In the genomic region with DNA sequence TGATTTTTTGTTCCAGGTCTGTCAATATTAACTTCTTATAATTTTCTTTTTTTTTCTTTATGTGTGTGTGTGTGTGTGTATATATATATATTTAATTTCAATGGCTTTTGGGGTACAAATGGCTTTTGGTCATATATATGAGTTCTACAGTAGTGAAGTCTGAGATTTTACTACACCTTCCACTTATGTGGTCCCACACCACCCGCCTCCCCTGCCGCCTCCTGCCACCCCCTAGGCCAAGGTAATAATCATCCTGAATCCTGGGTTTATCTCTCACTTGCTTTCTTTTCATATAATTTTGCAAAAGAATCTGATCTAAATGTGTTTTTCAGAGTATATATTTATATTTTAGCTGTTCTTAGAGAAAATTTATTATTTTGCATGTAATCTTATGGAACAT, we compare ENCODE assay signal across 13 cellular contexts. TPM values are rescaled to one million over a fixed set of nuclear protein-coding genes. Genes with fewer than 3 reads are reported as not detected.
DNase-seq lines count a peak whose midpoint lies in the region; ATAC-seq, FAIRE-seq and TF ChIP-seq lines count a peak whose summit lies in the region.
"Had no signal": no experiment of that assay in that cellular context is flagged by ENCODE, and none has a peak within 500 bp of the region (broad histone marks: within the 10 kb centered on the region; RNA-seq: fewer than 3 reads in every experiment).

No MANE protein-coding gene starts in this region.

- peaks cover 99% of the 10 kb centered on the region for H4K20me1 ChIP-seq in HepG2 (ENCODE audit: insufficient read depth, low read length)

- in situ Hi-C loops in HepG2 (cut with HindIII; ENCODE audit: extremely low pct_ligation_motif_present, low pct_unique_long_range_greater_than_20kb) = no loop called here

- H3K36me3 ChIP-seq in liver (ENCODE audit: control insufficient read depth in 4 of 4, insufficient read depth in 3 of 4, low read depth in 1 of 4, low read length in 3 of 4) (peaks cover 2 to 26% (median 12%) of the 10 kb centered on the region in 4 donors), HepG2 (replicated peaks in 1 of 2; ENCODE audit: control insufficient read depth in 1 of 2, insufficient read depth in 2 of 2, low read length in 2 of 2) (peaks cover 8 to 41% of the 10 kb centered on the region in 2 experiments; a peak in 4 of 5 replicates), neuron (ENCODE audit: insufficient read depth, low read length) (peaks cover 63% of the 10 kb centered on the region)

- no peak for TF ChIP-seq EP300 in HepG2 (IDR thresholded peaks at IDR 0.05; ENCODE audit: low read depth in 2 of 2, low read length in 2 of 2)
- TF ChIP-seq EP300 in HepG2 (CRISPR knock-in tag; IDR thresholded peaks at IDR 0.05; ENCODE audit: borderline replicate concordance) = no peak

- no TSS peak for BruUV-seq in HepG2 (replicated peaks; lab: Mats Ljungman, UMichigan)

- H3K4me3 ChIP-seq in liver (ENCODE audit: low read depth in 1 of 3, low read length in 3 of 3) (no peak overlapping the region), HepG2 (replicated peaks in 1 of 3; ENCODE audit: insufficient read depth in 1 of 3, low read depth in 2 of 3, low read length in 3 of 3) (no peak overlapping the region), neuron (ENCODE audit: low read length) (peak overlapping the region; percentile 1)
- H3K4me3 ChIP-seq: cardiac muscle cell had no signal

- H3K9me3 ChIP-seq in liver (ENCODE audit: control insufficient read depth in 4 of 4, low read length in 3 of 4) (no peaks in the 10 kb centered on the region), HepG2 (ENCODE audit: low read length) (no peaks in the 10 kb centered on the region), neuron (ENCODE audit: low read length) (no peaks in the 10 kb centered on the region)

- H3K4me2 ChIP-seq in HepG2 (ENCODE audit: low read depth, low read length) = no peak overlapping the region

- H3K27me3 Mint-ChIP-seq in activated T-helper 2 cell treated with anti-CD3 and anti-CD28 coated beads, Interferon-gamma antibody, Interleukin-2, Interleukin-4, amounts not matched to agents 10 μg/mL and 5 μg/mL and 100 μg/mL, durations not matched to agents 14 hours and 24 hours and 36 hours (ENCODE audit: low read depth) = no peaks in the 10 kb centered on the region
- H3K27me3 Mint-ChIP-seq: B cell, naive B cell had no signal

- H2AFZ ChIP-seq in HepG2 (ENCODE audit: low read length) = no peak overlapping the region
- no peak overlapping the region for H2AFZ ChIP-seq in neuron (ENCODE audit: low read depth, low read length)

- ATAC-seq in HepG2 = no peak
- no peak for ATAC-seq in HG03460 (IDR thresholded peaks at IDR 0.05; ENCODE audit: unreplicated experiment)

- CTCF ChIA-PET in HepG2 (lab: Yijun Ruan, JAX; ENCODE audit: low intra/inter-chr PET ratio, low total read pairs) = interaction anchor here (1.9 kb wide), 1 partner anchor 17 kb away, joined by 20 read pairs; no protein-coding TSS in a partner anchor

- DNase-seq in HepG2 (ENCODE audit: low spot score) (no peak), dermis blood vessel endothelial cell (peak; percentile 3), COR-L47 (lab: John Stamatoyannopoulos, UW) (no peak), cortex of kidney (lab: John Stamatoyannopoulos, UW) (no peak)
- DNase-seq in activated T-helper 2 cell treated with anti-CD3 and anti-CD28 coated beads, Interferon-gamma antibody, Interleukin-2, Interleukin-4, amounts not matched to agents 10 μg/mL and 5 μg/mL and 100 μg/mL, durations not matched to agents 14 hours and 24 hours and 36 hours (ENCODE audit: low spot score) = no peak
- DNase-seq: naive B cell, NCI-H2171, T-helper 9 cell had no signal

- H3K27me3 ChIP-seq in liver (ENCODE audit: control insufficient read depth in 4 of 4, insufficient read depth in 4 of 4, low read length in 3 of 4) (no peaks in the 10 kb centered on the region), HepG2 (ENCODE audit: control insufficient read depth in 1 of 2, insufficient read depth in 2 of 2, low read length in 2 of 2) (no peaks in the 10 kb centered on the region), neuron (ENCODE audit: insufficient read depth, low read length) (no peaks in the 10 kb centered on the region)
- H3K27me3 ChIP-seq: cardiac muscle cell had no signal

- WGBS in liver = 96% methylated on average over 2 of the region's 2 CpGs
- WGBS in HepG2 (ENCODE audit: low lambda C conversion rate) = 100% methylated on average over 2 of the region's 2 CpGs

- H3K4me1 Mint-ChIP-seq in activated T-helper 2 cell treated with anti-CD3 and anti-CD28 coated beads, Interferon-gamma antibody, Interleukin-2, Interleukin-4, amounts not matched to agents 10 μg/mL and 5 μg/mL and 100 μg/mL, durations not matched to agents 14 hours and 24 hours and 36 hours (ENCODE audit: low read depth) = peaks cover 77% of the 10 kb centered on the region

- no peak overlapping the region for H3K4me3 Mint-ChIP-seq in activated T-helper 2 cell treated with anti-CD3 and anti-CD28 coated beads, Interferon-gamma antibody, Interleukin-2, Interleukin-4, amounts not matched to agents 10 μg/mL and 5 μg/mL and 100 μg/mL, durations not matched to agents 14 hours and 24 hours and 36 hours (ENCODE audit: low read depth)

- no peaks in the 10 kb centered on the region for H3K9me3 Mint-ChIP-seq in activated T-helper 2 cell treated with anti-CD3 and anti-CD28 coated beads, Interferon-gamma antibody, Interleukin-2, Interleukin-4, amounts not matched to agents 10 μg/mL and 5 μg/mL and 100 μg/mL, durations not matched to agents 14 hours and 24 hours and 36 hours
- H3K9me3 Mint-ChIP-seq: naive B cell had no signal

- no peak overlapping the region for H3K9ac ChIP-seq in liver (ENCODE audit: low read depth in 1 of 2, low read length in 2 of 2)
- H3K9ac ChIP-seq in HepG2 (ENCODE audit: insufficient read depth, low read depth, low read length) = no peak overlapping the region

- no peak for TF ChIP-seq CTCF in liver (IDR thresholded peaks at IDR 0.05; ENCODE audit: low read depth, low read length, missing input control)
- TF ChIP-seq CTCF in HepG2 (CRISPR knock-in tag; IDR thresholded peaks at IDR 0.05) = no peak

- H3K27ac ChIP-seq in liver (ENCODE audit: low read depth in 1 of 2, low read length in 2 of 2) = peak overlapping the region; percentile 39 to 52
- no peak overlapping the region for H3K27ac ChIP-seq in HepG2 (ENCODE audit: extremely low read length, insufficient read depth, low read length)
- H3K27ac ChIP-seq: cardiac muscle cell had no signal

- TF ChIP-seq POLR2A in HepG2 (IDR thresholded peaks at IDR 0.05; ENCODE audit: insufficient read depth in 1 of 2, low read depth in 2 of 2, low read length in 2 of 2) = no peak

- peaks cover 68% of the 10 kb centered on the region for H3K79me2 ChIP-seq in HepG2 (ENCODE audit: insufficient read depth, low read length)

- FAIRE-seq in HepG2 (lab: Jason Lieb, UNC) = no peak

- H3K36me3 Mint-ChIP-seq in activated T-helper 2 cell treated with anti-CD3 and anti-CD28 coated beads, Interferon-gamma antibody, Interleukin-2, Interleukin-4, amounts not matched to agents 10 μg/mL and 5 μg/mL and 100 μg/mL, durations not matched to agents 14 hours and 24 hours and 36 hours (ENCODE audit: low read depth) = peaks cover 73% of the 10 kb centered on the region
- H3K36me3 Mint-ChIP-seq: naive B cell had no signal

- POLR2A ChIA-PET in HepG2 (lab: Yijun Ruan, JAX) = interaction anchor here (1.1 to 4.9 kb wide), 4 partner anchors 11 to 100 kb away, joined by 4 to 38 read pairs (median 5); a partner anchor contains a TSS

- no peak for TF ChIP-seq RAD21 in liver (IDR thresholded peaks at IDR 0.05)
- TF ChIP-seq RAD21 in HepG2 (CRISPR knock-in tag; IDR thresholded peaks at IDR 0.05) = no peak

- H3K4me1 ChIP-seq in liver (ENCODE audit: control insufficient read depth in 4 of 4, insufficient read depth in 4 of 4, low read length in 3 of 4) = peaks cover 0 to 62% (median 18%) of the 10 kb centered on the region in 4 donors
- H3K4me1 ChIP-seq in HepG2 (ENCODE audit: insufficient read depth, low read length) = peaks cover 87% of the 10 kb centered on the region
- H3K4me1 ChIP-seq in neuron (ENCODE audit: insufficient read depth, low read length) = peaks cover 50% of the 10 kb centered on the region

- no peak overlapping the region for H3K27ac Mint-ChIP-seq in activated T-helper 2 cell treated with anti-CD3 and anti-CD28 coated beads, Interferon-gamma antibody, Interleukin-2, Interleukin-4, amounts not matched to agents 10 μg/mL and 5 μg/mL and 100 μg/mL, durations not matched to agents 14 hours and 24 hours and 36 hours

- intact Hi-C loops in HepG2 (cut with micrococcal nuclease; ENCODE audit: unreplicated experiment) = no loop called here
- intact Hi-C loops in activated T-helper 2 cell treated with anti-CD3 and anti-CD28 coated beads, Interferon-gamma antibody, Interleukin-2, Interleukin-4, amounts not matched to agents 10 μg/mL and 5 μg/mL and 100 μg/mL, durations not matched to agents 14 hours and 24 hours and 36 hours (cut with micrococcal nuclease) = loop anchor here (1.0 to 2.0 kb wide), 2 partner anchors 17 to 67 kb away; no protein-coding TSS in a partner anchor

RNA-seq across cellular contexts. Expression of a gene that starts 11.1 kb away (rescaled TPM):
- 1,000 to 10,000 TPM in 1 of 2 donors, 10 to 100 TPM in 1; 29.6 to 1,968 TPM for total RNA-seq in liver
- polyA plus RNA-seq in liver = 100 to 1,000 TPM in 1 of 2 donors, 10 to 100 TPM in 1; 50.2 to 111 TPM
- 10.5 and 20.5 TPM in 2 replicates for total RNA-seq in HepG2 (2016; rRNA removed; fragmentation: Illumina TruSeq; extraction: Trizol)
- 2.2 and 2.6 TPM in 2 replicates for total RNA-seq in HepG2 (2016; cell fraction: cytosol; rRNA removed; fragmentation: Illumina TruSeq; extraction: Trizol; ENCODE audit: low read depth)
- total RNA-seq in HepG2 (2016; cell fraction: insoluble cytoplasmic fraction; rRNA removed; fragmentation: Illumina TruSeq; extraction: Trizol) = 8.4 and 21.3 TPM in 2 replicates
- 7.8 and 8.3 TPM in 2 replicates for total RNA-seq in HepG2 (2016; cell fraction: membrane; rRNA removed; fragmentation: Illumina TruSeq; extraction: Trizol)
- total RNA-seq in HepG2 (2016; cell fraction: nucleus; rRNA removed; fragmentation: Illumina TruSeq; extraction: Trizol) = 196 and 220 TPM in 2 replicates
- 41.2 and 41.3 TPM in 2 replicates for polyA plus RNA-seq in HepG2 (2011; rRNA removed)
- polyA plus RNA-seq in HepG2 (2011; cell fraction: cytosol; rRNA removed) = 13.0 and 13.4 TPM in 2 replicates
- 222 and 327 TPM in 2 replicates for polyA plus RNA-seq in HepG2 (2011; cell fraction: nucleus; rRNA removed)
- 288 and 371 TPM in 2 replicates for polyA plus RNA-seq in HepG2 (2012)
- polyA plus RNA-seq in HepG2 (2016; cell fraction: cytosol; fragmentation: Illumina TruSeq; extraction: Trizol; ENCODE audit: low read depth) = 3.6 and 4.3 TPM in 2 replicates
- polyA plus RNA-seq in HepG2 (2016; cell fraction: insoluble cytoplasmic fraction; fragmentation: Illumina TruSeq; extraction: Trizol; ENCODE audit: low read depth) = 54.0 and 61.1 TPM in 2 replicates
- polyA plus RNA-seq in HepG2 (2016; cell fraction: membrane; fragmentation: Illumina TruSeq; extraction: Trizol; ENCODE audit: low read depth) = 47.1 and 54.4 TPM in 2 replicates
- polyA plus RNA-seq in HepG2 (2016; cell fraction: nucleus; fragmentation: Illumina TruSeq; extraction: Trizol; ENCODE audit: insufficient read depth, low read depth) = 577 and 628 TPM in 2 replicates
- 64.6 and 225 TPM in 2 replicates for polyA minus RNA-seq in HepG2 (2011; rRNA and poly(A)+ RNA removed; ENCODE audit: low replicate concordance)
- polyA minus RNA-seq in HepG2 (2011; cell fraction: cytosol; rRNA and poly(A)+ RNA removed) = 17.3 and 20.2 TPM in 2 replicates
- polyA minus RNA-seq in HepG2 (2011; cell fraction: nucleus; rRNA and poly(A)+ RNA removed) = 1,479 and 1,737 TPM in 2 replicates
- 50.4 and 189 TPM in 2 replicates for total RNA-seq in dermis blood vessel endothelial cell
- 422 and 430 TPM in 2 replicates for total RNA-seq in activated T-helper 2 cell treated with anti-CD3 and anti-CD28 coated beads, Interferon-gamma antibody, Interleukin-2, Interleukin-4, amounts not matched to agents 10 μg/mL and 5 μg/mL and 100 μg/mL, durations not matched to agents 14 hours and 24 hours and 36 hours

RNA-seq across cellular contexts. Expression of a gene that starts 47.2 kb away (rescaled TPM):
- total RNA-seq in liver = 10 to 100 TPM; 20.7 to 22.8 TPM
- polyA plus RNA-seq in liver = 1 to 10 TPM; 2.8 to 9.4 TPM
- 18.0 and 20.6 TPM in 2 replicates for total RNA-seq in HepG2 (2016; rRNA removed; fragmentation: Illumina TruSeq; extraction: Trizol)
- 2.2 and 2.9 TPM in 2 replicates for total RNA-seq in HepG2 (2016; cell fraction: cytosol; rRNA removed; fragmentation: Illumina TruSeq; extraction: Trizol; ENCODE audit: low read depth)
- 17.5 and 22.6 TPM in 2 replicates for total RNA-seq in HepG2 (2016; cell fraction: insoluble cytoplasmic fraction; rRNA removed; fragmentation: Illumina TruSeq; extraction: Trizol)
- total RNA-seq in HepG2 (2016; cell fraction: membrane; rRNA removed; fragmentation: Illumina TruSeq; extraction: Trizol) = 5.3 and 6.3 TPM in 2 replicates
- total RNA-seq in HepG2 (2016; cell fraction: nucleus; rRNA removed; fragmentation: Illumina TruSeq; extraction: Trizol) = 12.4 and 14.6 TPM in 2 replicates
- polyA plus RNA-seq in HepG2 (2011; rRNA removed) = 5.8 and 9.4 TPM in 2 replicates
- 5.9 and 6.7 TPM in 2 replicates for polyA plus RNA-seq in HepG2 (2011; cell fraction: cytosol; rRNA removed)
- 26.7 and 32.6 TPM in 2 replicates for polyA plus RNA-seq in HepG2 (2011; cell fraction: nucleus; rRNA removed)
- polyA plus RNA-seq in HepG2 (2012) = 3.5 and 5.2 TPM in 2 replicates
- 2.5 and 2.6 TPM in 2 replicates for polyA plus RNA-seq in HepG2 (2016; cell fraction: cytosol; fragmentation: Illumina TruSeq; extraction: Trizol; ENCODE audit: low read depth)
- polyA plus RNA-seq in HepG2 (2016; cell fraction: insoluble cytoplasmic fraction; fragmentation: Illumina TruSeq; extraction: Trizol; ENCODE audit: low read depth) = 13.5 and 17.1 TPM in 2 replicates
- polyA plus RNA-seq in HepG2 (2016; cell fraction: membrane; fragmentation: Illumina TruSeq; extraction: Trizol; ENCODE audit: low read depth) = 2.8 and 3.8 TPM in 2 replicates
- 21.4 and 24.7 TPM in 2 replicates for polyA plus RNA-seq in HepG2 (2016; cell fraction: nucleus; fragmentation: Illumina TruSeq; extraction: Trizol; ENCODE audit: insufficient read depth, low read depth)
- 22.3 and 24.3 TPM in 2 replicates for polyA minus RNA-seq in HepG2 (2011; rRNA and poly(A)+ RNA removed; ENCODE audit: low replicate concordance)
- 5.4 and 6.2 TPM in 2 replicates for polyA minus RNA-seq in HepG2 (2011; cell fraction: cytosol; rRNA and poly(A)+ RNA removed)
- polyA minus RNA-seq in HepG2 (2011; cell fraction: nucleus; rRNA and poly(A)+ RNA removed) = 6.2 and 11.8 TPM in 2 replicates
- total RNA-seq in dermis blood vessel endothelial cell = 152 and 238 TPM in 2 replicates
- total RNA-seq in activated T-helper 2 cell treated with anti-CD3 and anti-CD28 coated beads, Interferon-gamma antibody, Interleukin-2, Interleukin-4, amounts not matched to agents 10 μg/mL and 5 μg/mL and 100 μg/mL, durations not matched to agents 14 hours and 24 hours and 36 hours = 39.7 and 39.8 TPM in 2 replicates

RNA-seq across cellular contexts. Expression of a gene that starts 51.2 kb away (rescaled TPM):
- total RNA-seq in liver (1 to 10 TPM; 5.1 to 6.8 TPM), HepG2 (2016; rRNA removed; fragmentation: Illumina TruSeq; extraction: Trizol) (2.1 and 3.4 TPM in 2 replicates), dermis blood vessel endothelial cell (1.0 and 3.3 TPM in 2 replicates)
- polyA plus RNA-seq in liver (1 to 10 TPM; 4.5 to 5.6 TPM), HepG2 (2011; rRNA removed) (1.2 and 1.9 TPM in 2 replicates)
- total RNA-seq in HepG2 (2016; cell fraction: cytosol; rRNA removed; fragmentation: Illumina TruSeq; extraction: Trizol; ENCODE audit: low read depth) = 0.79 and 1.0 TPM in 2 replicates
- 1.9 TPM in 2 replicates for total RNA-seq in HepG2 (2016; cell fraction: insoluble cytoplasmic fraction; rRNA removed; fragmentation: Illumina TruSeq; extraction: Trizol)
- total RNA-seq in HepG2 (2016; cell fraction: membrane; rRNA removed; fragmentation: Illumina TruSeq; extraction: Trizol) = 1.5 and 2.2 TPM in 2 replicates
- total RNA-seq in HepG2 (2016; cell fraction: nucleus; rRNA removed; fragmentation: Illumina TruSeq; extraction: Trizol) = 1.3 and 3.5 TPM in 2 replicates
- 0.95 and 0.99 TPM in 2 replicates for polyA plus RNA-seq in HepG2 (2011; cell fraction: cytosol; rRNA removed)
- 5.9 and 6.0 TPM in 2 replicates for polyA plus RNA-seq in HepG2 (2011; cell fraction: nucleus; rRNA removed)
- polyA plus RNA-seq in HepG2 (2012) = 2.0 and 4.1 TPM in 2 replicates
- 0.45 and 0.70 TPM in 2 replicates for polyA plus RNA-seq in HepG2 (2016; cell fraction: cytosol; fragmentation: Illumina TruSeq; extraction: Trizol; ENCODE audit: low read depth)
- 1.3 and 1.6 TPM in 2 replicates for polyA plus RNA-seq in HepG2 (2016; cell fraction: insoluble cytoplasmic fraction; fragmentation: Illumina TruSeq; extraction: Trizol; ENCODE audit: low read depth)
- polyA plus RNA-seq in HepG2 (2016; cell fraction: membrane; fragmentation: Illumina TruSeq; extraction: Trizol; ENCODE audit: low read depth) = 1.4 and 1.5 TPM in 2 replicates
- polyA plus RNA-seq in HepG2 (2016; cell fraction: nucleus; fragmentation: Illumina TruSeq; extraction: Trizol; ENCODE audit: insufficient read depth, low read depth) = 5.6 and 8.8 TPM in 2 replicates
- polyA minus RNA-seq in HepG2 (2011; rRNA and poly(A)+ RNA removed; ENCODE audit: low replicate concordance) = 1.9 and 7.2 TPM in 2 replicates
- polyA minus RNA-seq in HepG2 (2011; cell fraction: cytosol; rRNA and poly(A)+ RNA removed) = 1.4 and 2.5 TPM in 2 replicates
- 1.4 and 2.4 TPM in 2 replicates for polyA minus RNA-seq in HepG2 (2011; cell fraction: nucleus; rRNA and poly(A)+ RNA removed)
- total RNA-seq in activated T-helper 2 cell treated with anti-CD3 and anti-CD28 coated beads, Interferon-gamma antibody, Interleukin-2, Interleukin-4, amounts not matched to agents 10 μg/mL and 5 μg/mL and 100 μg/mL, durations not matched to agents 14 hours and 24 hours and 36 hours = 14.6 and 16.3 TPM in 2 replicates
